Comparison of ENCODE assay signal across 1 cellular context in the genomic region with DNA sequence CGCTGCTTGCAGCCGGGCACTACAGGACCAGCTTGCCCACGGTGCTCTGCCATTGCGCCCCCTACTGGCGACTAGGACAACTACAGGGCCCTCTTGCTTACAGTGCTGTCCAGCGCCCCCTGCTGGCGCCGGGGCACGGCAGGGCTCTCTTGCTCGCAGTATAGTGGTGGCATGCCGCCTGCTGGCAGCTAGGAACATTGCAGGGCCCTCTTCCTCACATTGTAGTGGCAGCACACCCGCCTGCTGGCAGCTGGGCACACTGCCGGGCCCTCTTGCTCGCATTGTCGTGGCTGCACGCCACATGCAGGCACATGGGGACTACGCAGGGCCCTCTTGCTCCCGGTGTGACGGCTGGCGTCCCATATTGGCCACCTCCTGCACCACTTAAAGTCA.
TF ChIP-seq lines count a peak whose summit lies in the region.
"Not testable (repeated sequence)": the region's sequence is repeated elsewhere in the genome, so short reads cannot be mapped to it uniquely, and the experiment has no call there.

No MANE protein-coding gene starts in this region.

TF ChIP-seq in HepG2, 621 proteins besides CTCF, POLR2A, EP300 and RAD21 (continued from another document and continues in another):
- TF ChIP-seq, protein P1, sequence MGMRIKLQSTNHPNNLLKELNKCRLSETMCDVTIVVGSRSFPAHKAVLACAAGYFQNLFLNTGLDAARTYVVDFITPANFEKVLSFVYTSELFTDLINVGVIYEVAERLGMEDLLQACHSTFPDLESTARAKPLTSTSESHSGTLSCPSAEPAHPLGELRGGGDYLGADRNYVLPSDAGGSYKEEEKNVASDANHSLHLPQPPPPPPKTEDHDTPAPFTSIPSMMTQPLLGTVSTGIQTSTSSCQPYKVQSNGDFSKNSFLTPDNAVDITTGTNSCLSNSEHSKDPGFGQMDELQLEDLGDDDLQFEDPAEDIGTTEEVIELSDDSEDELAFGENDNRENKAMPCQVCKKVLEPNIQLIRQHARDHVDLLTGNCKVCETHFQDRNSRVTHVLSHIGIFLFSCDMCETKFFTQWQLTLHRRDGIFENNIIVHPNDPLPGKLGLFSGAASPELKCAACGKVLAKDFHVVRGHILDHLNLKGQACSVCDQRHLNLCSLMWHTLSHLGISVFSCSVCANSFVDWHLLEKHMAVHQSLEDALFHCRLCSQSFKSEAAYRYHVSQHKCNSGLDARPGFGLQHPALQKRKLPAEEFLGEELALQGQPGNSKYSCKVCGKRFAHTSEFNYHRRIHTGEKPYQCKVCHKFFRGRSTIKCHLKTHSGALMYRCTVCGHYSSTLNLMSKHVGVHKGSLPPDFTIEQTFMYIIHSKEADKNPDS (CRISPR knock-in tag; IDR thresholded peaks at IDR 0.05), result 0 out of 2 replicates have a peak, but pooled peaks have one; percentile 73
- TF ChIP-seq ZNF773 (CRISPR knock-in tag; IDR thresholded peaks at IDR 0.05; ENCODE audit: borderline replicate concordance) (peak; percentile 56; the same call in 1 of the 2 replicates), ZNF839 (CRISPR knock-in tag; IDR thresholded peaks at IDR 0.05; ENCODE audit: borderline replicate concordance) (0 out of 2 replicates have a peak, but pooled peaks have one; percentile 78), PAWR (CRISPR knock-in tag; IDR thresholded peaks at IDR 0.05; ENCODE audit: borderline replicate concordance) (0 out of 2 replicates have a peak, but pooled peaks have one; percentile 76), ZNF577 (CRISPR knock-in tag; IDR thresholded peaks at IDR 0.05; ENCODE audit: borderline replicate concordance, low read depth) (0 out of 2 replicates have a peak, but pooled peaks have one; percentile 79), ADNP (CRISPR knock-in tag; IDR thresholded peaks at IDR 0.05) (peak; percentile 77; the same call in 1 of the 2 replicates), REPIN1 (CRISPR knock-in tag; IDR thresholded peaks at IDR 0.05; ENCODE audit: borderline replicate concordance, low read depth) (peak; percentile 93), BORCS8-MEF2B (CRISPR knock-in tag; IDR thresholded peaks at IDR 0.05) (peak; percentile 89; the same call in 1 of the 2 replicates), RBM39 (IDR thresholded peaks at IDR 0.05; ENCODE audit: low read depth, low read length, poor library complexity, severe bottlenecking) (peak; percentile 77), DR1 (CRISPR knock-in tag; IDR thresholded peaks at IDR 0.05) (peak; percentile 75), NFYB (CRISPR knock-in tag; IDR thresholded peaks at IDR 0.05) (peak; percentile 35; the same call in 1 of the 2 replicates), ZNF3 (CRISPR knock-in tag; IDR thresholded peaks at IDR 0.05) (0 out of 2 replicates have a peak, but pooled peaks have one; percentile 23), EED (CRISPR knock-in tag; IDR thresholded peaks at IDR 0.05) (peak; percentile 52), ZFY (CRISPR knock-in tag; IDR thresholded peaks at IDR 0.05) (peak; percentile 75; the same call in 1 of the 2 replicates), MIER2 (CRISPR knock-in tag; IDR thresholded peaks at IDR 0.05) (peak; percentile 79; the same call in 1 of the 2 replicates), ZBTB21 (CRISPR knock-in tag; IDR thresholded peaks at IDR 0.05) (peak; percentile 59; the same call in 1 of the 2 replicates), ZNF136 (CRISPR knock-in tag; IDR thresholded peaks at IDR 0.05; ENCODE audit: low read depth) (0 out of 2 replicates have a peak, but pooled peaks have one; percentile 42), MED13 (CRISPR knock-in tag; IDR thresholded peaks at IDR 0.05) (peak; percentile 74; the same call in 1 of the 2 replicates), MEIS1 (CRISPR knock-in tag; IDR thresholded peaks at IDR 0.05; ENCODE audit: borderline replicate concordance) (peak; percentile 81; the same call in 1 of the 2 replicates), YEATS4 (CRISPR knock-in tag; IDR thresholded peaks at IDR 0.05; ENCODE audit: borderline replicate concordance) (peak; percentile 19; the same call in 1 of the 2 replicates), SIX1 (CRISPR knock-in tag; IDR thresholded peaks at IDR 0.05; ENCODE audit: borderline replicate concordance) (peak; percentile 39; the same call in 1 of the 2 replicates), ARID2 (CRISPR knock-in tag; IDR thresholded peaks at IDR 0.05; ENCODE audit: borderline replicate concordance) (peak; percentile 73; the same call in 1 of the 2 replicates), GABPA (CRISPR knock-in tag; IDR thresholded peaks at IDR 0.05; ENCODE audit: low read depth) (peak; percentile 46)
- TF ChIP-seq, protein P2, sequence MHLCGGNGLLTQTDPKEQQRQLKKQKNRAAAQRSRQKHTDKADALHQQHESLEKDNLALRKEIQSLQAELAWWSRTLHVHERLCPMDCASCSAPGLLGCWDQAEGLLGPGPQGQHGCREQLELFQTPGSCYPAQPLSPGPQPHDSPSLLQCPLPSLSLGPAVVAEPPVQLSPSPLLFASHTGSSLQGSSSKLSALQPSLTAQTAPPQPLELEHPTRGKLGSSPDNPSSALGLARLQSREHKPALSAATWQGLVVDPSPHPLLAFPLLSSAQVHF (CRISPR knock-in tag; IDR thresholded peaks at IDR 0.05), result peak; percentile 62; the same call in 1 of the 2 replicates
- TF ChIP-seq, protein P3, sequence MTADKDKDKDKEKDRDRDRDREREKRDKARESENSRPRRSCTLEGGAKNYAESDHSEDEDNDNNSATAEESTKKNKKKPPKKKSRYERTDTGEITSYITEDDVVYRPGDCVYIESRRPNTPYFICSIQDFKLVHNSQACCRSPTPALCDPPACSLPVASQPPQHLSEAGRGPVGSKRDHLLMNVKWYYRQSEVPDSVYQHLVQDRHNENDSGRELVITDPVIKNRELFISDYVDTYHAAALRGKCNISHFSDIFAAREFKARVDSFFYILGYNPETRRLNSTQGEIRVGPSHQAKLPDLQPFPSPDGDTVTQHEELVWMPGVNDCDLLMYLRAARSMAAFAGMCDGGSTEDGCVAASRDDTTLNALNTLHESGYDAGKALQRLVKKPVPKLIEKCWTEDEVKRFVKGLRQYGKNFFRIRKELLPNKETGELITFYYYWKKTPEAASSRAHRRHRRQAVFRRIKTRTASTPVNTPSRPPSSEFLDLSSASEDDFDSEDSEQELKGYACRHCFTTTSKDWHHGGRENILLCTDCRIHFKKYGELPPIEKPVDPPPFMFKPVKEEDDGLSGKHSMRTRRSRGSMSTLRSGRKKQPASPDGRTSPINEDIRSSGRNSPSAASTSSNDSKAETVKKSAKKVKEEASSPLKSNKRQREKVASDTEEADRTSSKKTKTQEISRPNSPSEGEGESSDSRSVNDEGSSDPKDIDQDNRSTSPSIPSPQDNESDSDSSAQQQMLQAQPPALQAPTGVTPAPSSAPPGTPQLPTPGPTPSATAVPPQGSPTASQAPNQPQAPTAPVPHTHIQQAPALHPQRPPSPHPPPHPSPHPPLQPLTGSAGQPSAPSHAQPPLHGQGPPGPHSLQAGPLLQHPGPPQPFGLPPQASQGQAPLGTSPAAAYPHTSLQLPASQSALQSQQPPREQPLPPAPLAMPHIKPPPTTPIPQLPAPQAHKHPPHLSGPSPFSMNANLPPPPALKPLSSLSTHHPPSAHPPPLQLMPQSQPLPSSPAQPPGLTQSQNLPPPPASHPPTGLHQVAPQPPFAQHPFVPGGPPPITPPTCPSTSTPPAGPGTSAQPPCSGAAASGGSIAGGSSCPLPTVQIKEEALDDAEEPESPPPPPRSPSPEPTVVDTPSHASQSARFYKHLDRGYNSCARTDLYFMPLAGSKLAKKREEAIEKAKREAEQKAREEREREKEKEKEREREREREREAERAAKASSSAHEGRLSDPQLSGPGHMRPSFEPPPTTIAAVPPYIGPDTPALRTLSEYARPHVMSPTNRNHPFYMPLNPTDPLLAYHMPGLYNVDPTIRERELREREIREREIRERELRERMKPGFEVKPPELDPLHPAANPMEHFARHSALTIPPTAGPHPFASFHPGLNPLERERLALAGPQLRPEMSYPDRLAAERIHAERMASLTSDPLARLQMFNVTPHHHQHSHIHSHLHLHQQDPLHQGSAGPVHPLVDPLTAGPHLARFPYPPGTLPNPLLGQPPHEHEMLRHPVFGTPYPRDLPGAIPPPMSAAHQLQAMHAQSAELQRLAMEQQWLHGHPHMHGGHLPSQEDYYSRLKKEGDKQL (CRISPR knock-in tag; IDR thresholded peaks at IDR 0.05; ENCODE audit: low read depth), result peak; percentile 60; the same call in 1 of the 2 replicates
- TF ChIP-seq, protein P4, sequence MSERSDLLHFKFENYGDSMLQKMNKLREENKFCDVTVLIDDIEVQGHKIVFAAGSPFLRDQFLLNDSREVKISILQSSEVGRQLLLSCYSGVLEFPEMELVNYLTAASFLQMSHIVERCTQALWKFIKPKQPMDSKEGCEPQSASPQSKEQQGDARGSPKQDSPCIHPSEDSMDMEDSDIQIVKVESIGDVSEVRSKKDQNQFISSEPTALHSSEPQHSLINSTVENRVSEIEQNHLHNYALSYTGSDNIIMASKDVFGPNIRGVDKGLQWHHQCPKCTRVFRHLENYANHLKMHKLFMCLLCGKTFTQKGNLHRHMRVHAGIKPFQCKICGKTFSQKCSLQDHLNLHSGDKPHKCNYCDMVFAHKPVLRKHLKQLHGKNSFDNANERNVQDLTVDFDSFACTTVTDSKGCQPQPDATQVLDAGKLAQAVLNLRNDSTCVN (CRISPR knock-in tag; IDR thresholded peaks at IDR 0.05; ENCODE audit: borderline replicate concordance), result peak; percentile 82; the same call in 1 of the 2 replicates
- TF ChIP-seq, protein P5, sequence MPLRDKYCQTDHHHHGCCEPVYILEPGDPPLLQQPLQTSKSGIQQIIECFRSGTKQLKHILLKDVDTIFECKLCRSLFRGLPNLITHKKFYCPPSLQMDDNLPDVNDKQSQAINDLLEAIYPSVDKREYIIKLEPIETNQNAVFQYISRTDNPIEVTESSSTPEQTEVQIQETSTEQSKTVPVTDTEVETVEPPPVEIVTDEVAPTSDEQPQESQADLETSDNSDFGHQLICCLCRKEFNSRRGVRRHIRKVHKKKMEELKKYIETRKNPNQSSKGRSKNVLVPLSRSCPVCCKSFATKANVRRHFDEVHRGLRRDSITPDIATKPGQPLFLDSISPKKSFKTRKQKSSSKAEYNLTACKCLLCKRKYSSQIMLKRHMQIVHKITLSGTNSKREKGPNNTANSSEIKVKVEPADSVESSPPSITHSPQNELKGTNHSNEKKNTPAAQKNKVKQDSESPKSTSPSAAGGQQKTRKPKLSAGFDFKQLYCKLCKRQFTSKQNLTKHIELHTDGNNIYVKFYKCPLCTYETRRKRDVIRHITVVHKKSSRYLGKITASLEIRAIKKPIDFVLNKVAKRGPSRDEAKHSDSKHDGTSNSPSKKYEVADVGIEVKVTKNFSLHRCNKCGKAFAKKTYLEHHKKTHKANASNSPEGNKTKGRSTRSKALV (CRISPR knock-in tag; IDR thresholded peaks at IDR 0.05), result peak; percentile 63; the same call in 1 of the 2 replicates
- TF ChIP-seq, protein P6, sequence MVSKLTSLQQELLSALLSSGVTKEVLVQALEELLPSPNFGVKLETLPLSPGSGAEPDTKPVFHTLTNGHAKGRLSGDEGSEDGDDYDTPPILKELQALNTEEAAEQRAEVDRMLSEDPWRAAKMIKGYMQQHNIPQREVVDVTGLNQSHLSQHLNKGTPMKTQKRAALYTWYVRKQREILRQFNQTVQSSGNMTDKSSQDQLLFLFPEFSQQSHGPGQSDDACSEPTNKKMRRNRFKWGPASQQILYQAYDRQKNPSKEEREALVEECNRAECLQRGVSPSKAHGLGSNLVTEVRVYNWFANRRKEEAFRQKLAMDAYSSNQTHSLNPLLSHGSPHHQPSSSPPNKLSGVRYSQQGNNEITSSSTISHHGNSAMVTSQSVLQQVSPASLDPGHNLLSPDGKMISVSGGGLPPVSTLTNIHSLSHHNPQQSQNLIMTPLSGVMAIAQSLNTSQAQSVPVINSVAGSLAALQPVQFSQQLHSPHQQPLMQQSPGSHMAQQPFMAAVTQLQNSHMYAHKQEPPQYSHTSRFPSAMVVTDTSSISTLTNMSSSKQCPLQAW (CRISPR knock-in tag; IDR thresholded peaks at IDR 0.05), result peak; percentile 91
- TF ChIP-seq, protein P7, sequence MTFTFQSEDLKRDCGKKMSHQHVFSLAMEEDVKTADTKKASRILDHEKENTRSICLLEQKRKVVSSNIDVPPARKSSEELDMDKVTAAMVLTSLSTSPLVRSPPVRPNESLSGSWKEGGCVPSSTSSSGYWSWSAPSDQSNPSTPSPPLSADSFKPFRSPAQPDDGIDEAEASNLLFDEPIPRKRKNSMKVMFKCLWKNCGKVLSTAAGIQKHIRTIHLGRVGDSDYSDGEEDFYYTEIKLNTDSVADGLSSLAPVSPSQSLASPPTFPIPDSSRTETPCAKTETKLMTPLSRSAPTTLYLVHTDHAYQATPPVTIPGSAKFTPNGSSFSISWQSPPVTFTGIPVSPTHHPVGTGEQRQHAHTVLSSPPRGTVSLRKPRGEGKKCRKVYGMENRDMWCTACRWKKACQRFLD (CRISPR knock-in tag; IDR thresholded peaks at IDR 0.05; ENCODE audit: borderline replicate concordance), result peak; percentile 68
- TF ChIP-seq, protein P8, sequence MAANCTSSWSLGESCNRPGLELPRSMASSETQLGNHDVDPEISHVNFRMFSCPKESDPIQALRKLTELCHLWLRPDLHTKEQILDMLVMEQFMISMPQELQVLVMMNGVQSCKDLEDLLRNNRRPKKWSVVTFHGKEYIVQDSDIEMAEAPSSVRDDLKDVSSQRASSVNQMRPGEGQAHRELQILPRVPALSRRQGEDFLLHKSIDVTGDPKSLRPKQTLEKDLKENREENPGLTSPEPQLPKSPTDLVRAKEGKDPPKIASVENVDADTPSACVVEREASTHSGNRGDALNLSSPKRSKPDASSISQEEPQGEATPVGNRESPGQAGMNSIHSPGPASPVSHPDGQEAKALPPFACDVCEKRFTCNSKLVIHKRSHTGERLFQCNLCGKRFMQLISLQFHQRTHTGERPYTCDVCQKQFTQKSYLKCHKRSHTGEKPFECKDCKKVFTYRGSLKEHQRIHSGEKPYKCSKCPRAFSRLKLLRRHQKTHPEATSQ (CRISPR knock-in tag; IDR thresholded peaks at IDR 0.05; ENCODE audit: borderline replicate concordance), result peak; percentile 66; the same call in 1 of the 2 replicates
- TF ChIP-seq, protein P9, sequence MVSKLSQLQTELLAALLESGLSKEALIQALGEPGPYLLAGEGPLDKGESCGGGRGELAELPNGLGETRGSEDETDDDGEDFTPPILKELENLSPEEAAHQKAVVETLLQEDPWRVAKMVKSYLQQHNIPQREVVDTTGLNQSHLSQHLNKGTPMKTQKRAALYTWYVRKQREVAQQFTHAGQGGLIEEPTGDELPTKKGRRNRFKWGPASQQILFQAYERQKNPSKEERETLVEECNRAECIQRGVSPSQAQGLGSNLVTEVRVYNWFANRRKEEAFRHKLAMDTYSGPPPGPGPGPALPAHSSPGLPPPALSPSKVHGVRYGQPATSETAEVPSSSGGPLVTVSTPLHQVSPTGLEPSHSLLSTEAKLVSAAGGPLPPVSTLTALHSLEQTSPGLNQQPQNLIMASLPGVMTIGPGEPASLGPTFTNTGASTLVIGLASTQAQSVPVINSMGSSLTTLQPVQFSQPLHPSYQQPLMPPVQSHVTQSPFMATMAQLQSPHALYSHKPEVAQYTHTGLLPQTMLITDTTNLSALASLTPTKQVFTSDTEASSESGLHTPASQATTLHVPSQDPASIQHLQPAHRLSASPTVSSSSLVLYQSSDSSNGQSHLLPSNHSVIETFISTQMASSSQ (IDR thresholded peaks at IDR 0.05; ENCODE audit: low read depth), result not testable (repeated sequence)
- TF ChIP-seq, protein P9 (CRISPR knock-in tag; IDR thresholded peaks at IDR 0.05; ENCODE audit: borderline replicate concordance), result peak; percentile 80; the same call in 1 of the 2 replicates
- TF ChIP-seq GABPA (IDR thresholded peaks at IDR 0.05; ENCODE audit: low read depth, low read length), result not testable (repeated sequence)
